In genomic region chr14:50533314-50533705, GRCh38 we compare ENCODE assay signal across 8 cellular contexts. TPM values are rescaled to one million over a fixed set of nuclear protein-coding genes. Genes with fewer than 3 reads are reported as not detected.
DNase-seq lines count a peak whose midpoint lies in the region; ATAC-seq and TF ChIP-seq lines count a peak whose summit lies in the region.

No MANE protein-coding gene starts in this region.

- no peak for TF ChIP-seq CTCF in brain (conservative IDR thresholded peaks at IDR 0.05)

- peak overlapping the region; percentile 69 for H3K27ac ChIP-seq in CD4-positive, alpha-beta memory T cell (ENCODE audit: low read depth, low read length)
- peak overlapping the region; percentile 78 for H3K27ac ChIP-seq in naive thymus-derived CD4-positive, alpha-beta T cell (ENCODE audit: low read depth, low read length)

- H3K27me3 Mint-ChIP-seq in CD4-positive, alpha-beta memory T cell = no peaks in the 10 kb centered on the region
- H3K27me3 Mint-ChIP-seq in brain = peaks cover 15% of the 10 kb centered on the region
- peaks cover 0 to 23% (median 0%) of the 10 kb centered on the region in 5 donors for H3K27me3 Mint-ChIP-seq in naive thymus-derived CD4-positive, alpha-beta T cell

- peak overlapping the region; percentile 85 to 94 (median 90) for H3K27ac Mint-ChIP-seq in CD4-positive, alpha-beta memory T cell
- peak overlapping the region; percentile 60 to 93 (median 84) for H3K27ac Mint-ChIP-seq in brain
- peak overlapping the region; percentile 64 to 96 (median 85) for H3K27ac Mint-ChIP-seq in naive thymus-derived CD4-positive, alpha-beta T cell

- no peaks in the 10 kb centered on the region for H3K27me3 ChIP-seq in CD4-positive, alpha-beta memory T cell (ENCODE audit: insufficient read depth, low read length)
- H3K27me3 ChIP-seq in naive thymus-derived CD4-positive, alpha-beta T cell (ENCODE audit: control insufficient read depth in 2 of 2, insufficient read depth in 2 of 2, low read length in 2 of 2) = no peaks in the 10 kb centered on the region

- no peaks in the 10 kb centered on the region for H3K9me3 Mint-ChIP-seq in CD4-positive, alpha-beta memory T cell
- H3K9me3 Mint-ChIP-seq in brain = peaks cover 6 to 23% (median 18%) of the 10 kb centered on the region in 5 experiments
- peaks cover 0 to 11% (median 2%) of the 10 kb centered on the region in 11 donors for H3K9me3 Mint-ChIP-seq in naive thymus-derived CD4-positive, alpha-beta T cell

- CTCF ChIA-PET in CD4-positive, alpha-beta memory T cell (lab: Charles Lee; ENCODE audit: partially characterized antibody) = interaction anchor here (1.0 to 2.3 kb wide), 2 partner anchors 12 to 212 kb away, joined by 3 to 31 read pairs; no protein-coding TSS in a partner anchor
- CTCF ChIA-PET in naive thymus-derived CD4-positive, alpha-beta T cell (lab: Charles Lee) = interaction anchor here (1.9 kb wide), 1 partner anchor 215 kb away, joined by 9 read pairs; no protein-coding TSS in a partner anchor

- POLR2A ChIA-PET in CD4-positive, alpha-beta memory T cell (lab: Charles Lee; ENCODE audit: partially characterized antibody) = interaction anchor here (1.7 kb wide), 1 partner anchor 298 kb away, joined by 4 read pairs; the partner anchor contains the start of gene NIN
- POLR2A ChIA-PET in naive thymus-derived CD4-positive, alpha-beta T cell (lab: Charles Lee) = interaction anchor here (1.2 to 2.9 kb wide), 2 partner anchors 212 to 298 kb away, joined by 3 to 10 read pairs; no protein-coding TSS in a partner anchor

- intact Hi-C loops in CD4-positive, alpha-beta memory T cell (cut with micrococcal nuclease) = loop anchor here (2.0 to 10.0 kb wide), 7 partner anchors 221 to 1071 kb away; partner anchors contain the start of genes DMAC2L, DNAAF2, L2HGDH and NEMF
- intact Hi-C loops in naive thymus-derived CD4-positive, alpha-beta T cell (cut with micrococcal nuclease) = loop anchor here (2.0 to 10.0 kb wide), 11 partner anchors 134 to 946 kb away; partner anchors contain the start of genes RPS29 (in 2 of the 2), CDKL1 (in 1 of the 2), KLHDC2 (in 1 of the 2) and MGAT2 (in 1 of the 2)

- no peak for DNase-seq in CD4-positive, alpha-beta memory T cell
- DNase-seq in naive thymus-derived CD4-positive, alpha-beta T cell = peak in 1 of 9 donors; percentile 9
- DNase-seq in C1 segment of cervical spinal cord (lab: John Stamatoyannopoulos, UW) (no peak), D341Med (ENCODE audit: low spot score) (no peak)

- peak; percentile 14 for ATAC-seq in HG03095 (IDR thresholded peaks at IDR 0.05; ENCODE audit: unreplicated experiment)
- ATAC-seq in naive thymus-derived CD4-positive, alpha-beta T cell = no peak
- no peak for ATAC-seq in HG03139 (IDR thresholded peaks at IDR 0.05; ENCODE audit: unreplicated experiment)
- no peak for ATAC-seq in GM19324 (IDR thresholded peaks at IDR 0.05; ENCODE audit: low FRiP score, unreplicated experiment)

- peaks cover 30 to 45% (median 41%) of the 10 kb centered on the region in 4 donors for H3K4me1 Mint-ChIP-seq in CD4-positive, alpha-beta memory T cell
- H3K4me1 Mint-ChIP-seq in brain = peaks cover 44% of the 10 kb centered on the region
- H3K4me1 Mint-ChIP-seq in naive thymus-derived CD4-positive, alpha-beta T cell = peaks cover 32 to 54% (median 40%) of the 10 kb centered on the region in 7 donors

- H3K4me3 Mint-ChIP-seq in CD4-positive, alpha-beta memory T cell = peak overlapping the region; percentile 85 to 94 (median 90)
- peak overlapping the region; percentile 83 to 92 (median 86) for H3K4me3 Mint-ChIP-seq in brain
- H3K4me3 Mint-ChIP-seq in naive thymus-derived CD4-positive, alpha-beta T cell = peak overlapping the region; percentile 76 to 92 (median 90)

- peaks cover 0 to 1% of the 10 kb centered on the region in 2 donors for H3K36me3 Mint-ChIP-seq in CD4-positive, alpha-beta memory T cell
- H3K36me3 Mint-ChIP-seq in brain = peaks cover 16% of the 10 kb centered on the region
- H3K36me3 Mint-ChIP-seq in naive thymus-derived CD4-positive, alpha-beta T cell = peaks cover 0 to 10% (median 7%) of the 10 kb centered on the region in 5 donors

- H3K4me3 ChIP-seq in CD4-positive, alpha-beta memory T cell (ENCODE audit: low read length in 2 of 2) = peak overlapping the region in 1 of 2 donors; percentile 68
- H3K4me3 ChIP-seq in naive thymus-derived CD4-positive, alpha-beta T cell (ENCODE audit: low read length) = peak overlapping the region; percentile 50

- H3K36me3 ChIP-seq in CD4-positive, alpha-beta memory T cell (ENCODE audit: insufficient read depth, low read length) = no peaks in the 10 kb centered on the region
- H3K36me3 ChIP-seq in naive thymus-derived CD4-positive, alpha-beta T cell (ENCODE audit: control insufficient read depth in 2 of 3, insufficient read depth in 3 of 3, low read length in 3 of 3) = peaks cover 0 to 5% (median 0%) of the 10 kb centered on the region in 3 experiments

- H3K4me1 ChIP-seq in CD4-positive, alpha-beta memory T cell (ENCODE audit: insufficient read depth, low read length) = peaks cover 43% of the 10 kb centered on the region
- H3K4me1 ChIP-seq in naive thymus-derived CD4-positive, alpha-beta T cell (ENCODE audit: control insufficient read depth in 2 of 2, insufficient read depth in 2 of 2, low read length in 2 of 2) = peaks cover 16 to 24% of the 10 kb centered on the region in 2 donors

- no peaks in the 10 kb centered on the region for H3K9me3 ChIP-seq in CD4-positive, alpha-beta memory T cell (ENCODE audit: control insufficient read depth in 1 of 2, low read length in 2 of 2)
- H3K9me3 ChIP-seq in naive thymus-derived CD4-positive, alpha-beta T cell (ENCODE audit: control insufficient read depth in 2 of 3, low read length in 3 of 3) = no peaks in the 10 kb centered on the region

RNA-seq across cellular contexts. Expression of gene MAP4K5, which starts 0.9 kb away (rescaled TPM):
- total RNA-seq in CD4-positive, alpha-beta memory T cell = 10 to 100 TPM; 42.6 to 43.0 TPM
- polyA plus RNA-seq in CD4-positive, alpha-beta memory T cell = 10 to 100 TPM in 1 of 2 donors, 1 to 10 TPM in 1; 5.9 to 20.4 TPM
- 5.3 TPM for polyA plus RNA-seq in brain (ENCODE audit: insufficient read depth, low read depth, low replicate concordance)
- 10 to 100 TPM; 30.0 to 47.5 (median 35.1) TPM for total RNA-seq in naive thymus-derived CD4-positive, alpha-beta T cell
- polyA plus RNA-seq in naive thymus-derived CD4-positive, alpha-beta T cell = 10 to 100 TPM; 15.4 to 26.8 TPM

RNA-seq across cellular contexts. Expression of gene ATL1, which starts 26.6 kb away (rescaled TPM):
- total RNA-seq in CD4-positive, alpha-beta memory T cell = 1 to 10 TPM in 1 of 2 experiments, under 1 TPM in 1; 0.64 to 1.6 TPM
- polyA plus RNA-seq in CD4-positive, alpha-beta memory T cell = 1 to 10 TPM; 1.6 to 2.1 TPM
- polyA plus RNA-seq in brain (ENCODE audit: insufficient read depth, low read depth, low replicate concordance) = 38.7 TPM
- total RNA-seq in naive thymus-derived CD4-positive, alpha-beta T cell = 1 to 10 TPM; 1.4 to 4.2 (median 2.2) TPM
- polyA plus RNA-seq in naive thymus-derived CD4-positive, alpha-beta T cell = 1 to 10 TPM; 3.8 to 4.1 TPM
